Comparison of ENCODE assay signal across 8 cellular contexts in genomic region chr6:26536571-26537159, GRCh38. TPM values are rescaled to one million over a fixed set of nuclear protein-coding genes. Genes with fewer than 3 reads are reported as not detected.
DNase-seq lines count a peak whose midpoint lies in the region; ATAC-seq, FAIRE-seq and TF ChIP-seq lines count a peak whose summit lies in the region.

No MANE protein-coding gene starts in this region.

- H4K20me1 ChIP-seq in GM23338 (replicated peaks; ENCODE audit: insufficient read depth) (no peaks in the 10 kb centered on the region; the same call in 1 of the 2 replicates), GM12878 (ENCODE audit: control insufficient read depth, insufficient read depth) (no peaks in the 10 kb centered on the region)

- FAIRE-seq in GM12878 (lab: Jason Lieb, UNC) (no peak), kidney (lab: Jason Lieb, UNC) (no peak)

- H3K79me2 ChIP-seq in GM23338 (replicated peaks; ENCODE audit: insufficient read depth) (peaks cover 29% of the 10 kb centered on the region), GM12878 (ENCODE audit: control insufficient read depth, insufficient read depth, low read length) (peaks cover 31% of the 10 kb centered on the region)

- peaks cover 0 to 17% (median 4%) of the 10 kb centered on the region in 8 donors for H3K9me3 Mint-ChIP-seq in CD4-positive, alpha-beta memory T cell
- peaks cover 13% of the 10 kb centered on the region; the same call in 2 of the 3 replicates for H3K9me3 Mint-ChIP-seq in GM23338

- peak overlapping the region; percentile 82 for H3K4me2 ChIP-seq in GM23338
- peak overlapping the region; percentile 99 for H3K4me2 ChIP-seq in GM12878 (ENCODE audit: control insufficient read depth, insufficient read depth)

- in situ Hi-C loops in GM12878 (cut with MboI) = no loop called here

- peaks cover 7 to 10% of the 10 kb centered on the region in 2 donors for H3K27me3 Mint-ChIP-seq in CD4-positive, alpha-beta memory T cell
- H3K27me3 Mint-ChIP-seq in GM23338 (ENCODE audit: insufficient read depth, low read depth, poor library complexity) = peaks cover 28% of the 10 kb centered on the region

- H3K9me2 ChIP-seq in GM23338 (ENCODE audit: insufficient read depth) = no peaks in the 10 kb centered on the region

- 2% methylated on average over 12 of the region's 12 CpGs for WGBS in GM12878 (ENCODE audit: insufficient coverage, insufficient replicate concordance, low lambda C conversion rate, missing lambda C conversion rate)

- TF ChIP-seq CTCF in GM23338 (conservative IDR thresholded peaks at IDR 0.05; ENCODE audit: low read depth in 2 of 2) (no peak), GM12878 (IDR thresholded peaks at IDR 0.05 in 2 of 3, conservative IDR thresholded peaks at IDR 0.05 in 1 of 3; ENCODE audit: control insufficient read depth in 2 of 3, extremely low read depth in 1 of 3, insufficient read depth in 1 of 3, low read depth in 3 of 3, low read length in 3 of 3) (no peak), kidney (IDR thresholded peaks at IDR 0.05; ENCODE audit: borderline replicate concordance, extremely low read depth, insufficient read depth) (no peak)

- no peak for TF ChIP-seq POLR2A in GM12878 (IDR thresholded peaks at IDR 0.05; ENCODE audit: low read depth, low read length)

- intact Hi-C loops in CD4-positive, alpha-beta memory T cell (cut with micrococcal nuclease) = loop anchor here (1.0 to 10.0 kb wide), 5 partner anchors 15 to 482 kb away; partner anchors contain the start of genes ABT1 and BTN3A1
- intact Hi-C loops in GM12878 (cut with micrococcal nuclease; ENCODE audit: unreplicated experiment) (loop anchor here (1.0 to 2.0 kb wide), 4 partner anchors 15 to 226 kb away; no protein-coding TSS in a partner anchor), kidney (cut with DNase I) (no loop called here)

- SMC1A ChIA-PET in GM12878 (lab: Charles Lee; ENCODE audit: uncharacterized antibody, unreplicated experiment) = interaction anchor here (0.9 to 3.0 kb wide), 14 partner anchors 9 to 227 kb away, joined by 3 to 20 read pairs (median 4); no protein-coding TSS in a partner anchor

- peak overlapping the region; percentile 83 to 90 for H3K4me3 ChIP-seq in CD4-positive, alpha-beta memory T cell (ENCODE audit: low read length in 2 of 2)
- peak overlapping the region; percentile 89 for H3K4me3 ChIP-seq in GM23338
- peak overlapping the region; percentile 86 for H3K4me3 ChIP-seq in GM12878
- peak overlapping the region; percentile 74 to 92 for H3K4me3 ChIP-seq in kidney (ENCODE audit: low read length in 2 of 2)

- no peak for TF ChIP-seq EP300 in GM12878 (IDR thresholded peaks at IDR 0.05; ENCODE audit: borderline replicate concordance in 1 of 2, control insufficient read depth in 1 of 2, low read depth in 2 of 2, low read length in 2 of 2)

- CTCF ChIA-PET in CD4-positive, alpha-beta memory T cell (lab: Charles Lee; ENCODE audit: partially characterized antibody) = interaction anchor here (1.1 to 5.0 kb wide), 7 partner anchors 14 to 97 kb away, joined by 3 to 50 read pairs (median 7); no protein-coding TSS in a partner anchor
- CTCF ChIA-PET in GM12878 (lab: Yijun Ruan, JAX) = interaction anchor here (0.7 to 2.6 kb wide), 8 partner anchors 9 to 208 kb away, joined by 3 to 17 read pairs (median 4); no protein-coding TSS in a partner anchor

- no peaks in the 10 kb centered on the region for H3K27me3 ChIP-seq in CD4-positive, alpha-beta memory T cell (ENCODE audit: insufficient read depth, low read length)
- H3K27me3 ChIP-seq in GM23338 (ENCODE audit: insufficient read depth) = no peaks in the 10 kb centered on the region
- no peaks in the 10 kb centered on the region for H3K27me3 ChIP-seq in GM12878 (replicated peaks in 1 of 2; ENCODE audit: control insufficient read depth in 2 of 2, insufficient read depth in 2 of 2, low read length in 1 of 2)

- peak overlapping the region; percentile 90 for H3K27ac ChIP-seq in CD4-positive, alpha-beta memory T cell (ENCODE audit: low read depth, low read length)
- H3K27ac ChIP-seq in GM23338 (ENCODE audit: low read depth) = peak overlapping the region; percentile 74
- peak overlapping the region; percentile 99 for H3K27ac ChIP-seq in GM12878 (ENCODE audit: control insufficient read depth, insufficient read depth)
- peak overlapping the region; percentile 76 to 96 for H3K27ac ChIP-seq in kidney (ENCODE audit: low read depth in 2 of 2, low read length in 2 of 2)

- RAD21 ChIA-PET in GM12878 (lab: Charles Lee; ENCODE audit: unreplicated experiment) = interaction anchor here (1.3 to 3.7 kb wide), 11 partner anchors 14 to 227 kb away, joined by 3 to 18 read pairs (median 7); no protein-coding TSS in a partner anchor

- BruUV-seq in GM12878 (replicated peaks; lab: Mats Ljungman, UMichigan) = no TSS peak

- H3K9me3 ChIP-seq in CD4-positive, alpha-beta memory T cell (ENCODE audit: control insufficient read depth in 1 of 2, low read length in 2 of 2) = no peaks in the 10 kb centered on the region
- no peaks in the 10 kb centered on the region for H3K9me3 ChIP-seq in GM12878 (replicated peaks; ENCODE audit: control insufficient read depth, insufficient read depth, low read length)
- no peaks in the 10 kb centered on the region for H3K9me3 ChIP-seq in kidney (ENCODE audit: control insufficient read depth in 1 of 2, low read length in 2 of 2)

- H3K4me3 Mint-ChIP-seq in CD4-positive, alpha-beta memory T cell = peak overlapping the region; percentile 89 to 98 (median 93)
- H3K4me3 Mint-ChIP-seq in GM23338 = peak overlapping the region; percentile 96

- H3K4me1 Mint-ChIP-seq in CD4-positive, alpha-beta memory T cell = peaks cover 47 to 78% (median 60%) of the 10 kb centered on the region in 4 donors
- peaks cover 22% of the 10 kb centered on the region for H3K4me1 Mint-ChIP-seq in GM23338

- H3K4me1 ChIP-seq in CD4-positive, alpha-beta memory T cell (ENCODE audit: insufficient read depth, low read length) = peaks cover 69% of the 10 kb centered on the region
- H3K4me1 ChIP-seq in GM23338 (ENCODE audit: insufficient read depth) (peaks cover 35% of the 10 kb centered on the region), GM12878 (ENCODE audit: control insufficient read depth, insufficient read depth, low read length) (peaks cover 17% of the 10 kb centered on the region), kidney (ENCODE audit: control insufficient read depth in 1 of 2, insufficient read depth in 1 of 2, low read depth in 1 of 2, low read length in 2 of 2) (peaks cover 9 to 14% of the 10 kb centered on the region in 2 donors)

- ATAC-seq in GM23338 (peak; percentile 11), GM12878 (peak; percentile 30), HG03378 (IDR thresholded peaks at IDR 0.05; ENCODE audit: unreplicated experiment) (no peak)

- H3K36me3 Mint-ChIP-seq in CD4-positive, alpha-beta memory T cell = peaks cover 12 to 47% of the 10 kb centered on the region in 2 donors
- peaks cover 11% of the 10 kb centered on the region; the same call in 2 of the 3 replicates for H3K36me3 Mint-ChIP-seq in GM23338 (ENCODE audit: low read depth)

- DNase-seq in CD4-positive, alpha-beta memory T cell = peak in 4 of 5 donors; percentile 35 to 77 (median 39)
- DNase-seq in GM23338 (ENCODE audit: low spot score) (peak; percentile 47), OCI-M1 (lab: John Stamatoyannopoulos, UW) (peak; percentile 83), GM12878 (ENCODE audit: low read depth, low spot score) (no peak), kidney (no peak), AG20443 (ENCODE audit: low spot score) (no peak)
- DNase-seq in stimulated activated CD4-positive, alpha-beta T cell treated with anti-CD3 and anti-CD28 coated beads, Interleukin-2, amount 100 ng/mL, for 24 hours = peak; percentile 35 to 55

- no peak for TF ChIP-seq RAD21 in GM12878 (IDR thresholded peaks at IDR 0.05; ENCODE audit: insufficient read depth, low read depth, low read length)

- POLR2A ChIA-PET in CD4-positive, alpha-beta memory T cell (lab: Charles Lee; ENCODE audit: partially characterized antibody) = interaction anchor here (0.6 to 6.5 kb wide), 50 partner anchors 8 to 1356 kb away, joined by 3 to 181 read pairs (median 7); partner anchors contain the start of gene BTN1A1
- POLR2A ChIA-PET in GM12878 (lab: Charles Lee) = interaction anchor here (0.5 to 3.9 kb wide), 7 partner anchors 14 to 946 kb away, joined by 3 to 29 read pairs (median 5); no protein-coding TSS in a partner anchor

- H3K36me3 ChIP-seq in CD4-positive, alpha-beta memory T cell (ENCODE audit: insufficient read depth, low read length) = peaks cover 5% of the 10 kb centered on the region
- peaks cover 3% of the 10 kb centered on the region; the same call in 1 of the 2 replicates for H3K36me3 ChIP-seq in GM23338 (ENCODE audit: insufficient read depth)
- 0 out of 4 replicates have a peak, but pooled peaks cover 0 to 3% of the 10 kb centered on the region in 2 experiments for H3K36me3 ChIP-seq in GM12878 (ENCODE audit: control insufficient read depth in 2 of 2, insufficient read depth in 2 of 2, low read length in 1 of 2)
- no peaks in the 10 kb centered on the region for H3K36me3 ChIP-seq in kidney (ENCODE audit: control insufficient read depth in 1 of 2, insufficient read depth in 2 of 2, low read length in 2 of 2)

- H2AFZ ChIP-seq in GM23338 = peak overlapping the region; percentile 95
- peak overlapping the region; percentile 98 for H2AFZ ChIP-seq in GM12878 (ENCODE audit: control insufficient read depth, low read depth, low read length)

- H3K9ac ChIP-seq in GM12878 (ENCODE audit: control insufficient read depth, insufficient read depth, low read length) (peak overlapping the region; percentile 85), kidney (ENCODE audit: low read length in 2 of 2) (peak overlapping the region; percentile 88 to 92)

- H3K27ac Mint-ChIP-seq in CD4-positive, alpha-beta memory T cell = peak overlapping the region; percentile 94 to 99 (median 97)
- H3K27ac Mint-ChIP-seq in GM23338 = peak overlapping the region; percentile 80

- H3F3A ChIP-seq in GM23338 (replicated peaks; ENCODE audit: low read depth) = 0 out of 2 replicates have a peak, but pooled peaks cover 12% of the 10 kb centered on the region

RNA-seq across cellular contexts. Expression of gene HMGN4, which starts 1.5 kb away (rescaled TPM):
- total RNA-seq in CD4-positive, alpha-beta memory T cell = 100 to 1,000 TPM; 102 to 105 TPM
- polyA plus RNA-seq in CD4-positive, alpha-beta memory T cell = 100 to 1,000 TPM; 154 to 305 TPM
- total RNA-seq in GM23338 (2014; rRNA removed; shearing (Covaris generic)) = 76.5 and 91.4 TPM in 2 replicates
- polyA plus RNA-seq in GM23338 (2016; fragmentation: Nextera tagmentation; extraction: Ambion mirVana) = 26.2 and 35.3 TPM in 2 replicates
- 28.9 and 31.1 TPM in 2 replicates for total RNA-seq in GM12878 (2013; cell fraction: nucleolus; rRNA removed)
- 73.9 and 90.7 TPM in 2 replicates for total RNA-seq in GM12878 (2014; rRNA removed)
- 99.0 and 99.1 TPM in 2 replicates for total RNA-seq in GM12878 (2014; rRNA removed; fragmentation: Illumina TruSeq; extraction: Trizol)
- total RNA-seq in GM12878 (2021) = 64.2 and 67.2 TPM in 2 replicates
- 45.4 TPM for polyA plus RNA-seq in GM12878 (2011; ENCODE audit: low read depth)
- 79.5 and 112 TPM in 2 replicates for polyA plus RNA-seq in GM12878 (2011; rRNA removed)
- 53.2 and 53.3 TPM in 2 replicates for polyA plus RNA-seq in GM12878 (2011; cell fraction: cytosol; rRNA removed)
- 25.6 and 31.0 TPM in 2 replicates for polyA plus RNA-seq in GM12878 (2011; cell fraction: nucleus; rRNA removed)
- polyA plus RNA-seq in GM12878 (2012) = 40.3 and 60.7 TPM in 2 replicates
- 87.4 and 98.8 TPM in 2 replicates for polyA plus RNA-seq in GM12878 (2014; fragmentation: Illumina TruSeq; extraction: Trizol)
- 10 to 100 TPM; 26.7 to 31.2 TPM for polyA plus RNA-seq in GM12878 (2014; fragmentation: Nextera tagmentation; extraction: Ambion mirVana)
- 54.6 and 71.6 TPM in 2 replicates for polyA plus RNA-seq in GM12878 (2014; rRNA removed)
- polyA plus RNA-seq in GM12878 (2016; fragmentation: Nextera tagmentation; extraction: Ambion mirVana) = 10 to 100 TPM; 85.8 to 88.6 TPM
- 45.3 and 47.3 TPM in 2 replicates for polyA minus RNA-seq in GM12878 (2011; rRNA and poly(A)+ RNA removed)
- polyA minus RNA-seq in GM12878 (2011; cell fraction: cytosol; rRNA and poly(A)+ RNA removed) = 13.1 and 21.7 TPM in 2 replicates
- 4.3 and 7.9 TPM in 2 replicates for polyA minus RNA-seq in GM12878 (2011; cell fraction: nucleus; rRNA and poly(A)+ RNA removed)
- total RNA-seq in kidney = 72.7 TPM
- polyA plus RNA-seq in kidney (ENCODE audit: insufficient read depth, low read depth, low replicate concordance) = 49.3 TPM

RNA-seq across cellular contexts. Expression of gene BTN1A1, which starts 36.6 kb away (rescaled TPM):
- total RNA-seq in CD4-positive, alpha-beta memory T cell = not detected
- polyA plus RNA-seq in CD4-positive, alpha-beta memory T cell = under 1 TPM in 1 of 2 donors, not detected in 1; 0.08 TPM
- 0.38 and 0.50 TPM in 2 replicates for total RNA-seq in GM23338 (2014; rRNA removed; shearing (Covaris generic))
- 0.09 and 0.13 TPM in 2 replicates for polyA plus RNA-seq in GM23338 (2016; fragmentation: Nextera tagmentation; extraction: Ambion mirVana)
- total RNA-seq in GM12878 (2013; cell fraction: nucleolus; rRNA removed) = not detected in 2 replicates
- total RNA-seq in GM12878 (2014; rRNA removed) = 0.79 and 1.1 TPM in 2 replicates
- total RNA-seq in GM12878 (2014; rRNA removed; fragmentation: Illumina TruSeq; extraction: Trizol) = 1.1 TPM in 2 replicates
- total RNA-seq in GM12878 (2021) = 1.1 and 1.5 TPM in 2 replicates
- 0.26 TPM for polyA plus RNA-seq in GM12878 (2011; ENCODE audit: low read depth)
- 0.04 and 0.05 TPM in 2 replicates for polyA plus RNA-seq in GM12878 (2011; rRNA removed)
- polyA plus RNA-seq in GM12878 (2011; cell fraction: cytosol; rRNA removed) = 0.03 TPM in 2 replicates
- not detected in 2 replicates for polyA plus RNA-seq in GM12878 (2011; cell fraction: nucleus; rRNA removed)
- 0.08 and 0.26 TPM in 2 replicates for polyA plus RNA-seq in GM12878 (2012)
- 1.7 and 2.2 TPM in 2 replicates for polyA plus RNA-seq in GM12878 (2014; fragmentation: Illumina TruSeq; extraction: Trizol)
- polyA plus RNA-seq in GM12878 (2014; fragmentation: Nextera tagmentation; extraction: Ambion mirVana) = under 1 TPM; 0.82 to 0.91 TPM
- polyA plus RNA-seq in GM12878 (2014; rRNA removed) = 0.57 and 0.63 TPM in 2 replicates
- polyA plus RNA-seq in GM12878 (2016; fragmentation: Nextera tagmentation; extraction: Ambion mirVana) = 1 to 10 TPM in 1 of 2 experiments, under 1 TPM in 1; 0.18 to 1.1 TPM
- not detected in 2 replicates for polyA minus RNA-seq in GM12878 (2011; rRNA and poly(A)+ RNA removed)
- polyA minus RNA-seq in GM12878 (2011; cell fraction: cytosol; rRNA and poly(A)+ RNA removed) = not detected in 2 replicates
- not detected in 2 replicates for polyA minus RNA-seq in GM12878 (2011; cell fraction: nucleus; rRNA and poly(A)+ RNA removed)
- total RNA-seq in kidney = 0.09 TPM
- polyA plus RNA-seq in kidney (ENCODE audit: insufficient read depth, low read depth, low replicate concordance) = not detected

Comparison
In these comparisons a context has a peak if more than half of its experiments do, and no peak if none do; other contexts are left out.
1. DNase-seq: peak in CD4-positive, alpha-beta memory T cell (4 of 5), GM23338 (single experiment), OCI-M1 (single experiment) and stimulated activated CD4-positive, alpha-beta T cell treated with anti-CD3 and anti-CD28 coated beads, Interleukin-2, amount 100 ng/mL, for 24 hours (2 of 2); none in GM12878 (single experiment), kidney (single experiment) and AG20443 (single experiment).
2. Peak in every context shown above with its lines, with median percentiles within 50 percentile points of each other: H3K27ac ChIP-seq and H3K4me3 ChIP-seq.